10 cellular contexts compared by ENCODE assay signal in the genomic region with DNA sequence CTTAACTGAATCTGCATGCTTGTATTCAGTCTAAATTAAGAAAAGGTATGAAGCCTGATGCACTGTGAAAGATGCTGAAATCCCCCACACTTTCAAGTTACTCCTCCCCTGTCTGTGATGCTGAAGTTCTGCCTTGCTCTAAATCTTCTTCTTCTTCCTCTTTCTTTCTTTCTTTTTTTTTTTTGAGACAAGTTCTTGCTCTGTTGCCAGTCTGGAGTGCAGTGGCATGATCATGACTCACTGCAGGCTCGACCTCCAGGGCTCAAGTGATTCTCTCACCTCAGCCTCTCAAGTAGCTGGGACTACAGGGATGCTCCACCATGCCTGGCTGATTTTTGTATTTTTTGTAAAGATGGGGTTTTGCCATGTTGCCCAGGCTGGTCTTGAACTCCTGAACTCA.
DNase-seq lines count a peak whose midpoint lies in the region; ATAC-seq and TF ChIP-seq lines count a peak whose summit lies in the region.
"Had no signal": no experiment of that assay in that cellular context is flagged by ENCODE, and none has a peak within 500 bp of the region (broad histone marks: within the 10 kb centered on the region; RNA-seq: fewer than 3 reads in every experiment).

No MANE protein-coding gene starts in this region.

- in situ Hi-C loops in ACHN (cut with HindIII; ENCODE audit: low pct_ligation_motif_present, low pct_unique_long_range_greater_than_20kb, low sequenced_read_pairs) = no loop called here

- H4K20me1 ChIP-seq in Loucy (ENCODE audit: insufficient read depth, low read length, poor library complexity, severe bottlenecking) = no peaks in the 10 kb centered on the region

- DNase-seq in ACHN = peak; percentile 62
- DNase-seq in activated CD4-positive, alpha-beta memory T cell treated with anti-CD3 and anti-CD28 coated beads, Interleukin-2, amount 10 ng/mL, durations not matched to agents 7 days and 5 days = no peak
- peak; percentile 34 for DNase-seq in fibroblast of pulmonary artery (ENCODE audit: low read depth)
- no peak for DNase-seq in NCI-H526 treated with DMSO at 0.1 percent for 48 hours (lab: John Stamatoyannopoulos, UW)
- no peak for DNase-seq in tibial artery
- no peak for DNase-seq in COLO668 (lab: John Stamatoyannopoulos, UW; ENCODE audit: unreplicated experiment)
- DNase-seq: NCI-H524 had no signal

- ATAC-seq in GM21786 (IDR thresholded peaks at IDR 0.05; ENCODE audit: unreplicated experiment) = no peak

- H3K9me3 ChIP-seq in Loucy (ENCODE audit: insufficient read depth, low read depth, low read length) = no peaks in the 10 kb centered on the region
- no peaks in the 10 kb centered on the region for H3K9me3 ChIP-seq in tibial artery
- H3K9me3 ChIP-seq: ovary had no signal

- peaks cover 13% of the 10 kb centered on the region for H3K9me3 Mint-ChIP-seq in activated CD4-positive, alpha-beta memory T cell treated with anti-CD3 and anti-CD28 coated beads, Interleukin-2, amount 10 ng/mL, durations not matched to agents 7 days and 5 days

- no peak overlapping the region for H3K4me3 ChIP-seq in Loucy (ENCODE audit: low read length, poor library complexity, severe bottlenecking)
- H3K4me3 ChIP-seq in fibroblast of pulmonary artery (replicated peaks; ENCODE audit: low read depth, low read length) = no peak overlapping the region
- H3K4me3 ChIP-seq in tibial artery = no peak overlapping the region

- CTCF ChIA-PET in activated CD4-positive, alpha-beta memory T cell treated with anti-CD3 and anti-CD28 coated beads, Interleukin-2, amount 10 ng/mL, durations not matched to agents 7 days and 5 days (lab: Charles Lee) = interaction anchor here (0.7 to 1.2 kb wide), 2 partner anchors 63 to 1670 kb away, joined by 3 read pairs; no protein-coding TSS in a partner anchor

- peak overlapping the region; percentile 22 for H3K27ac Mint-ChIP-seq in activated CD4-positive, alpha-beta memory T cell treated with anti-CD3 and anti-CD28 coated beads, Interleukin-2, amount 10 ng/mL, durations not matched to agents 7 days and 5 days

- no peaks in the 10 kb centered on the region for H3K79me2 ChIP-seq in Loucy (ENCODE audit: insufficient read depth, low read length)

- peaks cover 18% of the 10 kb centered on the region for H3K36me3 Mint-ChIP-seq in activated CD4-positive, alpha-beta memory T cell treated with anti-CD3 and anti-CD28 coated beads, Interleukin-2, amount 10 ng/mL, durations not matched to agents 7 days and 5 days (ENCODE audit: low read depth)

- H3K4me1 ChIP-seq in Loucy (ENCODE audit: insufficient read depth, low read length, poor library complexity, severe bottlenecking) (peaks cover 12% of the 10 kb centered on the region), tibial artery (peaks cover 0 to 11% (median 0%) of the 10 kb centered on the region in 4 donors)

- H2AFZ ChIP-seq in Loucy (ENCODE audit: low read length) = peak overlapping the region; percentile 89

- H3K27me3 Mint-ChIP-seq in activated CD4-positive, alpha-beta memory T cell treated with anti-CD3 and anti-CD28 coated beads, Interleukin-2, amount 10 ng/mL, durations not matched to agents 7 days and 5 days = peaks cover 3% of the 10 kb centered on the region

- H3K27ac ChIP-seq in tibial artery = no peak overlapping the region

- H3K9me2 ChIP-seq in Loucy (replicated peaks; ENCODE audit: low read depth, low read length) = no peaks in the 10 kb centered on the region

- H3K9ac ChIP-seq in Loucy (ENCODE audit: low read depth, low read length, poor library complexity, severe bottlenecking) = no peak overlapping the region

- POLR2A ChIA-PET in activated CD4-positive, alpha-beta memory T cell treated with anti-CD3 and anti-CD28 coated beads, Interleukin-2, amount 10 ng/mL, durations not matched to agents 7 days and 5 days (lab: Charles Lee) = interaction anchor here (0.6 to 2.0 kb wide), 6 partner anchors 10 to 123 kb away, joined by 3 to 7 read pairs (median 3); no protein-coding TSS in a partner anchor

- intact Hi-C loops in tibial artery (cut with DNase I; ENCODE audit: low total_unique reads) = no loop called here

- no peaks in the 10 kb centered on the region for H3F3A ChIP-seq in Loucy (ENCODE audit: low read depth)

- peaks cover 40% of the 10 kb centered on the region for H3K4me1 Mint-ChIP-seq in activated CD4-positive, alpha-beta memory T cell treated with anti-CD3 and anti-CD28 coated beads, Interleukin-2, amount 10 ng/mL, durations not matched to agents 7 days and 5 days

- H3K36me3 ChIP-seq in Loucy (ENCODE audit: insufficient read depth, low read length) (no peaks in the 10 kb centered on the region), tibial artery (no peaks in the 10 kb centered on the region)
- H3K36me3 ChIP-seq: ovary had no signal

- no peak for TF ChIP-seq CTCF in Loucy (conservative IDR thresholded peaks at IDR 0.05; ENCODE audit: low read length)
- TF ChIP-seq CTCF in fibroblast of pulmonary artery (IDR thresholded peaks at IDR 0.05; ENCODE audit: low read length, missing control alignments) = no peak
- no peak for TF ChIP-seq CTCF in tibial artery (IDR thresholded peaks at IDR 0.05)

- H3K27me3 ChIP-seq in Loucy (ENCODE audit: insufficient read depth, low read length, poor library complexity, severe bottlenecking) (no peaks in the 10 kb centered on the region), tibial artery (no peaks in the 10 kb centered on the region)
- H3K27me3 ChIP-seq: ovary had no signal

- H3K4me3 Mint-ChIP-seq in activated CD4-positive, alpha-beta memory T cell treated with anti-CD3 and anti-CD28 coated beads, Interleukin-2, amount 10 ng/mL, durations not matched to agents 7 days and 5 days = peak overlapping the region; percentile 22

- peak overlapping the region; percentile 74 for H3K4me2 ChIP-seq in Loucy (ENCODE audit: low read depth, low read length, poor library complexity, severe bottlenecking)

Comparison
In these comparisons a context has a peak if more than half of its experiments do, and no peak if none do; other contexts are left out.
1. DNase-seq: peak in ACHN (single experiment) and fibroblast of pulmonary artery (single experiment); none in activated CD4-positive, alpha-beta memory T cell treated with anti-CD3 and anti-CD28 coated beads, Interleukin-2, amount 10 ng/mL, durations not matched to agents 7 days and 5 days (single experiment), NCI-H526 treated with DMSO at 0.1 percent for 48 hours (single experiment), tibial artery (0 of 2) and COLO668 (single experiment).